Comparison of ENCODE assay signal across 1 cellular context in genomic region chr11:74948546-74948897, GRCh38.
TF ChIP-seq lines count a peak whose summit lies in the region.

No MANE protein-coding gene starts in this region.

TF ChIP-seq in K562, 482 proteins besides CTCF, POLR2A, EP300 and RAD21 (continued from another document):
- TF ChIP-seq, protein P1, sequence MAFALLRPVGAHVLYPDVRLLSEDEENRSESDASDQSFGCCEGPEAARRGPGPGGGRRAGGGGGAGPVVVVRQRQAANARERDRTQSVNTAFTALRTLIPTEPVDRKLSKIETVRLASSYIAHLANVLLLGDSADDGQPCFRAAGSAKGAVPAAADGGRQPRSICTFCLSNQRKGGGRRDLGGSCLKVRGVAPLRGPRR (CRISPR knock-in tag; IDR thresholded peaks at IDR 0.05): 0 out of 2 replicates have a peak, but pooled peaks have one; percentile 8
- TF ChIP-seq, protein P2, sequence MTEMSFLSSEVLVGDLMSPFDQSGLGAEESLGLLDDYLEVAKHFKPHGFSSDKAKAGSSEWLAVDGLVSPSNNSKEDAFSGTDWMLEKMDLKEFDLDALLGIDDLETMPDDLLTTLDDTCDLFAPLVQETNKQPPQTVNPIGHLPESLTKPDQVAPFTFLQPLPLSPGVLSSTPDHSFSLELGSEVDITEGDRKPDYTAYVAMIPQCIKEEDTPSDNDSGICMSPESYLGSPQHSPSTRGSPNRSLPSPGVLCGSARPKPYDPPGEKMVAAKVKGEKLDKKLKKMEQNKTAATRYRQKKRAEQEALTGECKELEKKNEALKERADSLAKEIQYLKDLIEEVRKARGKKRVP (CRISPR knock-in tag; IDR thresholded peaks at IDR 0.05): 0 out of 2 replicates have a peak, but pooled peaks have one; percentile 25
- TF ChIP-seq GATA2 (CRISPR knock-in tag; IDR thresholded peaks at IDR 0.05) (no peak), HDAC8 (tag; IDR thresholded peaks at IDR 0.05) (no peak), SOX6 (IDR thresholded peaks at IDR 0.05) (no peak), FOXK1 (CRISPR knock-in tag; IDR thresholded peaks at IDR 0.05; ENCODE audit: borderline replicate concordance) (0 out of 2 replicates have a peak, but pooled peaks have one; percentile 17), SMARCC2 (IDR thresholded peaks at IDR 0.05; ENCODE audit: low read depth) (0 out of 2 replicates have a peak, but pooled peaks have one; percentile 39)
- TF ChIP-seq, protein P3, sequence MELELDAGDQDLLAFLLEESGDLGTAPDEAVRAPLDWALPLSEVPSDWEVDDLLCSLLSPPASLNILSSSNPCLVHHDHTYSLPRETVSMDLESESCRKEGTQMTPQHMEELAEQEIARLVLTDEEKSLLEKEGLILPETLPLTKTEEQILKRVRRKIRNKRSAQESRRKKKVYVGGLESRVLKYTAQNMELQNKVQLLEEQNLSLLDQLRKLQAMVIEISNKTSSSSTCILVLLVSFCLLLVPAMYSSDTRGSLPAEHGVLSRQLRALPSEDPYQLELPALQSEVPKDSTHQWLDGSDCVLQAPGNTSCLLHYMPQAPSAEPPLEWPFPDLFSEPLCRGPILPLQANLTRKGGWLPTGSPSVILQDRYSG (tag; conservative IDR thresholded peaks at IDR 0.05; ENCODE audit: low read depth): 0 out of 2 replicates have a peak, but pooled peaks have one; percentile 34
- TF ChIP-seq, protein P4, sequence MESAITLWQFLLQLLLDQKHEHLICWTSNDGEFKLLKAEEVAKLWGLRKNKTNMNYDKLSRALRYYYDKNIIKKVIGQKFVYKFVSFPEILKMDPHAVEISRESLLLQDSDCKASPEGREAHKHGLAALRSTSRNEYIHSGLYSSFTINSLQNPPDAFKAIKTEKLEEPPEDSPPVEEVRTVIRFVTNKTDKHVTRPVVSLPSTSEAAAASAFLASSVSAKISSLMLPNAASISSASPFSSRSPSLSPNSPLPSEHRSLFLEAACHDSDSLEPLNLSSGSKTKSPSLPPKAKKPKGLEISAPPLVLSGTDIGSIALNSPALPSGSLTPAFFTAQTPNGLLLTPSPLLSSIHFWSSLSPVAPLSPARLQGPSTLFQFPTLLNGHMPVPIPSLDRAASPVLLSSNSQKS (CRISPR knock-in tag; IDR thresholded peaks at IDR 0.05): peak; percentile 51; the same call in 1 of the 2 replicates
TF ChIP-seq in K562: peak in this region for 8.
